23 cellular contexts compared by ENCODE assay signal in genomic region chr7:139614886-139615285, GRCh38.
DNase-seq lines count a peak whose midpoint lies in the region; ATAC-seq, FAIRE-seq and TF ChIP-seq lines count a peak whose summit lies in the region.
"Had no signal": no experiment of that assay in that cellular context is flagged by ENCODE, and none has a peak within 500 bp of the region (broad histone marks: within the 10 kb centered on the region; RNA-seq: fewer than 3 reads in every experiment).

No MANE protein-coding gene starts in this region.

- DNase-seq in GM23338 (ENCODE audit: low spot score) (no peak), H1 (ENCODE audit: low read depth in 1 of 2, low spot score in 2 of 2) (no peak), Karpas-422 (no peak), SKM-1 treated with dmso at 0.1 percent for 144 hours (lab: John Stamatoyannopoulos, UW; ENCODE audit: unreplicated experiment) (no peak), DMS 273 treated with DMSO at 0.1 percent for 48 hours (lab: John Stamatoyannopoulos, UW) (no peak)
- no peak for DNase-seq in activated T-cell treated with anti-CD3 and anti-CD28 coated beads, Interleukin-2, amount 50 U/mL, for 4 hours
- DNase-seq: DMS79, NCI-H1105, NCI-H146, NCI-H2029, NCI-H2227 treated with DMSO at 0.1 percent for 48 hours, NCI-H510A, NCI-H774, Peyer's patch had no signal

- H3K9ac ChIP-seq in H1 (replicated peaks in 1 of 4; ENCODE audit: extremely low read depth in 1 of 4, low read depth in 3 of 4, low read length in 3 of 4) (no peak overlapping the region), parathyroid adenoma (no peak overlapping the region), Karpas-422 (ENCODE audit: low read length) (no peak overlapping the region)
- H3K9ac ChIP-seq: KMS-11 had no signal

- H2BK5ac ChIP-seq in H1 (ENCODE audit: low read depth, low read length): no peak overlapping the region

- H3K14ac ChIP-seq in H1 (ENCODE audit: insufficient read length): no peak overlapping the region

- H2BK15ac ChIP-seq in H1 (ENCODE audit: low read length): no peak overlapping the region

- no peak overlapping the region for H2BK120ac ChIP-seq in H1 (replicated peaks; ENCODE audit: low read depth, low read length)

- H3K27ac Mint-ChIP-seq in GM23338: peak overlapping the region; percentile 50; the same call in 1 of the 2 replicates
- H3K27ac Mint-ChIP-seq: B cell had no signal

- no peak overlapping the region for H4K5ac ChIP-seq in H1 (ENCODE audit: insufficient read length, low read depth, low read length)

- no peak for TF ChIP-seq RAD21 in H1 (IDR thresholded peaks at IDR 0.05 in 1 of 2, conservative IDR thresholded peaks at IDR 0.05 in 1 of 2; ENCODE audit: low read depth in 2 of 2, low read length in 2 of 2)

- no peak for TF ChIP-seq EP300 in H1 (IDR thresholded peaks at IDR 0.05; ENCODE audit: borderline replicate concordance in 1 of 2, low read depth in 2 of 2, low read length in 2 of 2)

- no peaks in the 10 kb centered on the region for H3F3A ChIP-seq in GM23338 (replicated peaks; ENCODE audit: low read depth)

- peak overlapping the region; percentile 21; the same call in 1 of the 2 replicates for H2BK12ac ChIP-seq in H1 (ENCODE audit: low read depth, low read length)

- TF ChIP-seq CTCF in GM23338 (conservative IDR thresholded peaks at IDR 0.05; ENCODE audit: low read depth in 2 of 2): no peak
- TF ChIP-seq CTCF in H1 (IDR thresholded peaks at IDR 0.05; ENCODE audit: control extremely low read depth in 1 of 3, insufficient read depth in 1 of 3, low read depth in 1 of 3, low read length in 3 of 3): no peak
- TF ChIP-seq CTCF in parathyroid adenoma (IDR thresholded peaks at IDR 0.05): no peak

- no peak for TF ChIP-seq POLR2A in H1 (IDR thresholded peaks at IDR 0.05; ENCODE audit: control extremely low read depth in 1 of 2, low read depth in 2 of 2, low read length in 2 of 2)

- H3K27me3 ChIP-seq in GM23338 (ENCODE audit: insufficient read depth): no peaks in the 10 kb centered on the region
- no peaks in the 10 kb centered on the region for H3K27me3 ChIP-seq in H1 (replicated peaks in 1 of 4; ENCODE audit: control insufficient read depth in 3 of 4, extremely low read depth in 1 of 4, insufficient read depth in 3 of 4, low read length in 3 of 4)
- H3K27me3 ChIP-seq in parathyroid adenoma (ENCODE audit: control insufficient read depth, insufficient read depth, low read length): no peaks in the 10 kb centered on the region
- H3K27me3 ChIP-seq in Karpas-422 (ENCODE audit: low read length): no peaks in the 10 kb centered on the region
- H3K27me3 ChIP-seq: Peyer's patch had no signal

- H3K18ac ChIP-seq in H1 (ENCODE audit: extremely low read depth, low read length): no peak overlapping the region; the same call in 1 of the 2 replicates

- H3K27me3 Mint-ChIP-seq in GM23338 (ENCODE audit: insufficient read depth, low read depth, poor library complexity): peaks cover 4% of the 10 kb centered on the region
- no peaks in the 10 kb centered on the region for H3K27me3 Mint-ChIP-seq in activated T-cell treated with anti-CD3 and anti-CD28 coated beads, Interleukin-2, amount 50 U/mL, for 4 hours (ENCODE audit: low read depth)
- H3K27me3 Mint-ChIP-seq: B cell had no signal

- H3K36me3 ChIP-seq in GM23338 (ENCODE audit: insufficient read depth): no peaks in the 10 kb centered on the region; the same call in 1 of the 2 replicates
- H3K36me3 ChIP-seq in H1 (ENCODE audit: control insufficient read depth in 2 of 4, insufficient read depth in 4 of 4, low read length in 3 of 4): no peaks in the 10 kb centered on the region; a peak in 3 of 8 replicates
- H3K36me3 ChIP-seq in parathyroid adenoma (ENCODE audit: control insufficient read depth, insufficient read depth, low read length): no peaks in the 10 kb centered on the region
- no peaks in the 10 kb centered on the region for H3K36me3 ChIP-seq in Karpas-422 (ENCODE audit: insufficient read depth, low read length)

- H4K20me1 ChIP-seq in GM23338 (replicated peaks; ENCODE audit: insufficient read depth) (no peaks in the 10 kb centered on the region), H1 (replicated peaks in 1 of 2; ENCODE audit: control insufficient read depth in 1 of 2, insufficient read depth in 2 of 2, low read length in 2 of 2) (peaks cover 0 to 2% of the 10 kb centered on the region in 2 experiments), Karpas-422 (ENCODE audit: insufficient read depth, low read depth, low read length) (no peaks in the 10 kb centered on the region)

- H3K79me1 ChIP-seq in H1 (ENCODE audit: low read depth, low read length): no peaks in the 10 kb centered on the region

- no peak overlapping the region for H3K27ac ChIP-seq in GM23338 (ENCODE audit: low read depth)
- peak overlapping the region; percentile 7 for H3K27ac ChIP-seq in angular gyrus (ENCODE audit: low read depth, low read length)
- peak overlapping the region; percentile 18 for H3K27ac ChIP-seq in H1 (ENCODE audit: low read depth, low read length)
- H3K27ac ChIP-seq in parathyroid adenoma: peak overlapping the region; percentile 91
- no peak overlapping the region for H3K27ac ChIP-seq in Karpas-422 (ENCODE audit: low read length)
- H3K27ac ChIP-seq: A549, HL-60, KMS-11, Peyer's patch had no signal

- no peaks in the 10 kb centered on the region for H3K4me1 ChIP-seq in GM23338 (ENCODE audit: insufficient read depth)
- H3K4me1 ChIP-seq in H1 (replicated peaks in 1 of 4; ENCODE audit: control insufficient read depth in 3 of 4, insufficient read depth in 4 of 4, low read length in 3 of 4): peaks cover 3 to 15% (median 7%) of the 10 kb centered on the region in 4 experiments; a peak in 6 of 7 replicates
- H3K4me1 ChIP-seq in parathyroid adenoma: peaks cover 47% of the 10 kb centered on the region
- no peaks in the 10 kb centered on the region for H3K4me1 ChIP-seq in Karpas-422 (ENCODE audit: low read length)
- H3K4me1 ChIP-seq: Peyer's patch had no signal

- no peak overlapping the region for H2AK5ac ChIP-seq in H1 (ENCODE audit: low read depth, low read length)

- H4K91ac ChIP-seq in H1 (replicated peaks; ENCODE audit: insufficient read length, low read length): no peak overlapping the region

- H3K4me3 Mint-ChIP-seq in GM23338: no peak overlapping the region
- no peak overlapping the region for H3K4me3 Mint-ChIP-seq in activated T-cell treated with anti-CD3 and anti-CD28 coated beads, Interleukin-2, amount 50 U/mL, for 4 hours
- H3K4me3 Mint-ChIP-seq: B cell, CD14-positive monocyte had no signal

- no peaks in the 10 kb centered on the region for H3K23me2 ChIP-seq in H1 (ENCODE audit: low read depth, low read length)

- H3K9me3 Mint-ChIP-seq in GM23338: no peaks in the 10 kb centered on the region; the same call in 2 of the 3 replicates
- H3K9me3 Mint-ChIP-seq in activated T-cell treated with anti-CD3 and anti-CD28 coated beads, Interleukin-2, amount 50 U/mL, for 4 hours: no peaks in the 10 kb centered on the region
- H3K9me3 Mint-ChIP-seq: CD14-positive monocyte had no signal

- H3K4me2 ChIP-seq in GM23338 (no peak overlapping the region), H1 (ENCODE audit: insufficient read depth in 1 of 2, low read depth in 2 of 2, low read length in 2 of 2) (0 out of 4 replicates have a peak overlapping the region, but pooled peaks of 1 of the 2 experiments have one; percentile 10), parathyroid adenoma (ENCODE audit: low read length) (peak overlapping the region; percentile 59), Karpas-422 (ENCODE audit: low read depth, low read length, poor library complexity, severe bottlenecking) (no peak overlapping the region)
- H3K4me2 ChIP-seq: A549, KMS-11 had no signal

- FAIRE-seq in H1 (lab: Jason Lieb, UNC): no peak
- FAIRE-seq: A549, D721Med had no signal

- H3K79me2 ChIP-seq in GM23338 (replicated peaks; ENCODE audit: insufficient read depth) (no peaks in the 10 kb centered on the region), H1 (ENCODE audit: control insufficient read depth in 1 of 2, insufficient read depth in 2 of 2, low read length in 2 of 2) (no peaks in the 10 kb centered on the region), parathyroid adenoma (no peaks in the 10 kb centered on the region), Karpas-422 (ENCODE audit: low read length) (no peaks in the 10 kb centered on the region)

- no peak overlapping the region for H3K23ac ChIP-seq in H1 (ENCODE audit: insufficient read length)

- POLR2A ChIA-PET in H1 (lab: Charles Lee; ENCODE audit: partially characterized antibody): interaction anchor here (0.8 kb wide), 1 partner anchor 112 kb away, joined by 3 read pairs; no protein-coding TSS in a partner anchor

- no peak overlapping the region for H3K56ac ChIP-seq in H1 (replicated peaks; ENCODE audit: insufficient read length, low read depth, low read length)

- H3K4ac ChIP-seq in H1 (replicated peaks; ENCODE audit: insufficient read length, low read depth, low read length): no peak overlapping the region

- no peaks in the 10 kb centered on the region for H3K9me2 ChIP-seq in GM23338 (ENCODE audit: insufficient read depth)
- H3K9me2 ChIP-seq in Karpas-422 (replicated peaks; ENCODE audit: insufficient read depth, low read length): no peaks in the 10 kb centered on the region

- no peak for ATAC-seq in GM23338
- no peak for ATAC-seq in activated T-cell treated with anti-CD3 and anti-CD28 coated beads, Interleukin-2, amount 50 U/mL, for 4 hours
- ATAC-seq: A549 had no signal

- H3K4me3 ChIP-seq in GM23338 (no peak overlapping the region), H1 (ENCODE audit: extremely low read depth in 1 of 4, insufficient read depth in 2 of 4, low read depth in 3 of 4, low read length in 4 of 4) (no peak overlapping the region), parathyroid adenoma (ENCODE audit: low read depth, low read length) (peak overlapping the region; percentile 39), Karpas-422 (ENCODE audit: low read length) (no peak overlapping the region)
- H3K4me3 ChIP-seq: A549, HAP-1, Peyer's patch had no signal

- peak overlapping the region; percentile 65; the same call in 1 of the 2 replicates for H4K8ac ChIP-seq in H1 (ENCODE audit: extremely low read depth, insufficient read depth, low read length)

- H2BK20ac ChIP-seq in H1 (ENCODE audit: low read length): no peak overlapping the region

- CTCF ChIA-PET in H1 (lab: Charles Lee; ENCODE audit: partially characterized antibody): interaction anchor here (1.0 to 4.5 kb wide), 4 partner anchors 13 to 32 kb away, joined by 3 to 27 read pairs (median 8); no protein-coding TSS in a partner anchor

- H3K4me1 Mint-ChIP-seq in GM23338: peaks cover 21% of the 10 kb centered on the region
- H3K4me1 Mint-ChIP-seq in activated T-cell treated with anti-CD3 and anti-CD28 coated beads, Interleukin-2, amount 50 U/mL, for 4 hours (ENCODE audit: low read depth): no peaks in the 10 kb centered on the region
- H3K4me1 Mint-ChIP-seq: B cell, CD14-positive monocyte had no signal

- peaks cover 3% of the 10 kb centered on the region; the same call in 1 of the 3 replicates for H3K36me3 Mint-ChIP-seq in GM23338 (ENCODE audit: low read depth)
- peaks cover 31% of the 10 kb centered on the region for H3K36me3 Mint-ChIP-seq in activated T-cell treated with anti-CD3 and anti-CD28 coated beads, Interleukin-2, amount 50 U/mL, for 4 hours (ENCODE audit: insufficient read depth)

- WGBS in H1 (ENCODE audit: extremely low coverage in 1 of 2, insufficient coverage in 1 of 2, insufficient read length in 1 of 2, insufficient replicate concordance in 2 of 2, low coverage in 1 of 2, low lambda C conversion rate in 2 of 2, missing lambda C conversion rate in 1 of 2), 2 experiments: 84% methylated on average over 5 of the region's 5 CpGs; no CpG with 5 or more reads in 1 of the 2 experiments

- H3K9me3 ChIP-seq in H1 (ENCODE audit: insufficient read depth in 2 of 2, low read depth in 1 of 2, low read length in 1 of 2): no peaks in the 10 kb centered on the region
- no peaks in the 10 kb centered on the region for H3K9me3 ChIP-seq in parathyroid adenoma (ENCODE audit: control insufficient read depth, low read length)
- no peaks in the 10 kb centered on the region for H3K9me3 ChIP-seq in Karpas-422 (ENCODE audit: low read length)
- H3K9me3 ChIP-seq: A549, HAP-1, Peyer's patch had no signal

- no peak overlapping the region for H2AFZ ChIP-seq in GM23338
- H2AFZ ChIP-seq in H1 (ENCODE audit: low read length): no peak overlapping the region
- H2AFZ ChIP-seq in parathyroid adenoma: peak overlapping the region; percentile 9
- H2AFZ ChIP-seq in Karpas-422 (ENCODE audit: low read length): no peak overlapping the region

Comparison
In these comparisons a context has a peak if more than half of its experiments do, and no peak if none do; other contexts are left out.
1. H3K27ac ChIP-seq: peak in angular gyrus (single experiment), H1 (single experiment) and parathyroid adenoma (single experiment); none in GM23338 (single experiment) and Karpas-422 (single experiment).